In genomic region chr7:71661671-71662224, GRCh38 we compare ENCODE assay signal across 27 cellular contexts.
DNase-seq lines count a peak whose midpoint lies in the region; ATAC-seq, FAIRE-seq and TF ChIP-seq lines count a peak whose summit lies in the region.
"Had no signal": no experiment of that assay in that cellular context is flagged by ENCODE, and none has a peak within 500 bp of the region (broad histone marks: within the 10 kb centered on the region; RNA-seq: fewer than 3 reads in every experiment).

No MANE protein-coding gene starts in this region.

- H2BK12ac ChIP-seq in H1 (ENCODE audit: low read depth, low read length): peak overlapping the region; percentile 23; the same call in 1 of the 2 replicates
- no peak overlapping the region for H2BK12ac ChIP-seq in neuronal stem cell (ENCODE audit: low read length)

- no peak overlapping the region for H3K27ac Mint-ChIP-seq in activated CD8-positive, alpha-beta T cell treated with anti-CD3 and anti-CD28 coated beads, Interleukin-2, amount 10 ng/mL, durations not matched to agents 7 days and 5 days
- H3K27ac Mint-ChIP-seq: CD4-positive, alpha-beta memory T cell; GM23338; HFFc6 had no signal

- no peak overlapping the region for H4K8ac ChIP-seq in H1 (ENCODE audit: extremely low read depth, insufficient read depth, low read length)
- no peak overlapping the region for H4K8ac ChIP-seq in neuronal stem cell (ENCODE audit: low read depth, low read length)

- no peak overlapping the region for H3K27ac ChIP-seq in H1 (ENCODE audit: low read depth, low read length)
- H3K27ac ChIP-seq in neuronal stem cell (replicated peaks; ENCODE audit: low read length): no peak overlapping the region
- H3K27ac ChIP-seq in dorsolateral prefrontal cortex: peak overlapping the region in 1 of 59 donors; percentile 8
- H3K27ac ChIP-seq: A549 had no signal

- TF ChIP-seq POLR2A in H1 (IDR thresholded peaks at IDR 0.05; ENCODE audit: control extremely low read depth in 1 of 2, low read depth in 2 of 2, low read length in 2 of 2) (no peak), erythroblast (IDR thresholded peaks at IDR 0.05; ENCODE audit: low read length) (no peak)

- FAIRE-seq in H1 (lab: Jason Lieb, UNC): no peak
- FAIRE-seq: A549, HTR-8/SVneo, K562 had no signal

- H4K91ac ChIP-seq in H1 (replicated peaks; ENCODE audit: insufficient read length, low read length) (no peak overlapping the region), neuronal stem cell (ENCODE audit: low read depth, low read length, poor library complexity) (no peak overlapping the region)

- no peak overlapping the region for H2AFZ ChIP-seq in H1 (ENCODE audit: low read length)
- H2AFZ ChIP-seq in neuronal stem cell (ENCODE audit: low read length): no peak overlapping the region
- H2AFZ ChIP-seq: GM23338 had no signal

- H3K79me1 ChIP-seq in H1 (ENCODE audit: low read depth, low read length) (no peaks in the 10 kb centered on the region; the same call in 1 of the 2 replicates), neuronal stem cell (ENCODE audit: low read depth, low read length) (no peaks in the 10 kb centered on the region)

- no peak for TF ChIP-seq EP300 in H1 (IDR thresholded peaks at IDR 0.05; ENCODE audit: borderline replicate concordance in 1 of 2, low read depth in 2 of 2, low read length in 2 of 2)

- no peak overlapping the region for H3K4me2 ChIP-seq in H1 (ENCODE audit: insufficient read depth in 1 of 2, low read depth in 2 of 2, low read length in 2 of 2)
- no peak overlapping the region for H3K4me2 ChIP-seq in neuronal stem cell (ENCODE audit: insufficient read depth, low read length, poor library complexity, severe bottlenecking)
- H3K4me2 ChIP-seq: A549, GM23338, SK-N-SH had no signal

- TF ChIP-seq RAD21 in H1 (IDR thresholded peaks at IDR 0.05 in 1 of 2, conservative IDR thresholded peaks at IDR 0.05 in 1 of 2; ENCODE audit: low read depth in 2 of 2, low read length in 2 of 2): no peak

- H3K27me3 ChIP-seq in H1 (replicated peaks in 1 of 4; ENCODE audit: control insufficient read depth in 3 of 4, extremely low read depth in 1 of 4, insufficient read depth in 3 of 4, low read length in 3 of 4) (no peaks in the 10 kb centered on the region), neuronal stem cell (ENCODE audit: control insufficient read depth in 3 of 3, insufficient read depth in 3 of 3, low read depth in 1 of 3, low read length in 3 of 3) (no peaks in the 10 kb centered on the region), dorsolateral prefrontal cortex (no peaks in the 10 kb centered on the region)

- WGBS in H1 (ENCODE audit: extremely low coverage in 1 of 2, insufficient coverage in 1 of 2, insufficient read length in 1 of 2, insufficient replicate concordance in 2 of 2, low coverage in 1 of 2, low lambda C conversion rate in 2 of 2, missing lambda C conversion rate in 1 of 2), 2 experiments: 75% methylated on average over 1 of the region's 1 CpG; no CpG with 5 or more reads in 1 of the 2 experiments
- no CpG with 5 or more reads among the region's 1 CpG for WGBS in neuronal stem cell (ENCODE audit: extremely low coverage in 2 of 2, insufficient read length in 2 of 2, insufficient replicate concordance in 1 of 2), 2 donors

- no peaks in the 10 kb centered on the region for H3K27me3 Mint-ChIP-seq in activated CD8-positive, alpha-beta T cell treated with anti-CD3 and anti-CD28 coated beads, Interleukin-2, amount 10 ng/mL, durations not matched to agents 7 days and 5 days (ENCODE audit: low read depth)
- H3K27me3 Mint-ChIP-seq: CD4-positive, alpha-beta memory T cell had no signal

- CTCF ChIA-PET in H1 (lab: Charles Lee; ENCODE audit: partially characterized antibody): interaction anchor here (0.6 to 3.5 kb wide), 2 partner anchors 10 to 395 kb away, joined by 3 to 14 read pairs; no protein-coding TSS in a partner anchor
- CTCF ChIA-PET in activated CD8-positive, alpha-beta T cell treated with anti-CD3 and anti-CD28 coated beads, Interleukin-2, amount 10 ng/mL, durations not matched to agents 7 days and 5 days (lab: Charles Lee): no interaction called here

- H2AK5ac ChIP-seq in H1 (ENCODE audit: low read depth, low read length) (no peak overlapping the region), neuronal stem cell (ENCODE audit: low read depth, low read length) (no peak overlapping the region)

- H3K4me1 Mint-ChIP-seq in activated CD8-positive, alpha-beta T cell treated with anti-CD3 and anti-CD28 coated beads, Interleukin-2, amount 10 ng/mL, durations not matched to agents 7 days and 5 days (ENCODE audit: low read depth): no peaks in the 10 kb centered on the region
- H3K4me1 Mint-ChIP-seq: CD4-positive, alpha-beta memory T cell; GM23338 had no signal

- H3K9me3 Mint-ChIP-seq in activated CD8-positive, alpha-beta T cell treated with anti-CD3 and anti-CD28 coated beads, Interleukin-2, amount 10 ng/mL, durations not matched to agents 7 days and 5 days (ENCODE audit: insufficient read depth): no peaks in the 10 kb centered on the region

- DNase-seq in NCI-H524 treated with DMSO at 0.1 percent for 48 hours (lab: John Stamatoyannopoulos, UW): peak; percentile 49
- DNase-seq in H1 (ENCODE audit: low read depth in 1 of 2, low spot score in 2 of 2): no peak
- DNase-seq in left cardiac atrium: no peak
- DNase-seq in neuronal stem cell (ENCODE audit: low spot score): no peak
- DNase-seq in dorsolateral prefrontal cortex: no peak
- DNase-seq in erythroblast (lab: John Stamatoyannopoulos, UW): no peak
- DNase-seq in activated CD8-positive, alpha-beta T cell treated with anti-CD3 and anti-CD28 coated beads, Interleukin-2, amount 10 ng/mL, durations not matched to agents 7 days and 5 days: no peak
- DNase-seq: C1 segment of cervical spinal cord; CD4-positive, alpha-beta memory T cell; COR-L47; DMS53; HFFc6; Kasumi-1; MV-4-11; NCI-H1105; NCI-H146; NCI-H1930; NCI-H2107; NCI-H446; NCI-H526 treated with DMSO at 0.1 percent for 48 hours; SK-N-SH had no signal

- H3K4me1 ChIP-seq in H1 (replicated peaks in 1 of 4; ENCODE audit: control insufficient read depth in 3 of 4, insufficient read depth in 4 of 4, low read length in 3 of 4): no peaks in the 10 kb centered on the region
- peaks cover 0 to 3% of the 10 kb centered on the region in 2 donors for H3K4me1 ChIP-seq in neuronal stem cell (ENCODE audit: control insufficient read depth in 2 of 2, insufficient read depth in 1 of 2, low read depth in 1 of 2, low read length in 2 of 2)
- H3K4me1 ChIP-seq: A549, HAP-1 had no signal

- H2BK5ac ChIP-seq in H1 (ENCODE audit: low read depth, low read length) (no peak overlapping the region), neuronal stem cell (ENCODE audit: low read length) (peak overlapping the region; percentile 21)

- H3K14ac ChIP-seq in H1 (ENCODE audit: insufficient read length) (no peak overlapping the region), neuronal stem cell (ENCODE audit: low read length) (no peak overlapping the region)

- H2BK15ac ChIP-seq in H1 (ENCODE audit: low read length) (no peak overlapping the region; the same call in 1 of the 2 replicates), neuronal stem cell (ENCODE audit: low read length) (no peak overlapping the region)

- H3K56ac ChIP-seq in H1 (replicated peaks; ENCODE audit: insufficient read length, low read depth, low read length): no peak overlapping the region

- no peaks in the 10 kb centered on the region for H4K20me1 ChIP-seq in H1 (replicated peaks in 1 of 2; ENCODE audit: control insufficient read depth in 1 of 2, insufficient read depth in 2 of 2, low read length in 2 of 2)

- ATAC-seq in left cardiac atrium: peak; percentile 42 to 65
- ATAC-seq in GM19035 (IDR thresholded peaks at IDR 0.05; ENCODE audit: unreplicated experiment): no peak
- no peak for ATAC-seq in activated CD8-positive, alpha-beta T cell treated with anti-CD3 and anti-CD28 coated beads, Interleukin-2, amount 10 ng/mL, durations not matched to agents 7 days and 5 days
- ATAC-seq: A549, GM23338, K562 had no signal

- no peak for TF ChIP-seq CTCF in H1 (IDR thresholded peaks at IDR 0.05; ENCODE audit: control extremely low read depth in 1 of 3, insufficient read depth in 1 of 3, low read depth in 1 of 3, low read length in 3 of 3)
- no peak for TF ChIP-seq CTCF in dorsolateral prefrontal cortex (IDR thresholded peaks at IDR 0.05 in 54 of 56, conservative IDR thresholded peaks at IDR 0.05 in 2 of 56; ENCODE audit: low read depth in 1 of 56, partially characterized antibody in 56 of 56)

- no peaks in the 10 kb centered on the region for H3K36me3 Mint-ChIP-seq in activated CD8-positive, alpha-beta T cell treated with anti-CD3 and anti-CD28 coated beads, Interleukin-2, amount 10 ng/mL, durations not matched to agents 7 days and 5 days (ENCODE audit: low read depth)
- H3K36me3 Mint-ChIP-seq: CD4-positive, alpha-beta memory T cell had no signal

- no peaks in the 10 kb centered on the region for H3K79me2 ChIP-seq in H1 (ENCODE audit: control insufficient read depth in 1 of 2, insufficient read depth in 2 of 2, low read length in 2 of 2)

- no peak overlapping the region for H3K4me3 Mint-ChIP-seq in activated CD8-positive, alpha-beta T cell treated with anti-CD3 and anti-CD28 coated beads, Interleukin-2, amount 10 ng/mL, durations not matched to agents 7 days and 5 days
- H3K4me3 Mint-ChIP-seq: CD4-positive, alpha-beta memory T cell; GM23338; HFFc6 had no signal

- H3K9me3 ChIP-seq in H1 (ENCODE audit: insufficient read depth in 2 of 2, low read depth in 1 of 2, low read length in 1 of 2) (no peaks in the 10 kb centered on the region), neuronal stem cell (replicated peaks in 1 of 2; ENCODE audit: control insufficient read depth in 2 of 2, insufficient read depth in 1 of 2, low read depth in 1 of 2, low read length in 2 of 2) (peaks cover 4 to 17% of the 10 kb centered on the region in 2 donors)
- H3K9me3 ChIP-seq: A549, HAP-1 had no signal

- intact Hi-C loops in left cardiac atrium (cut with DNase I) (no loop called here), dorsolateral prefrontal cortex (cut with DNase I) (no loop called here)

- no peak overlapping the region for H3K4ac ChIP-seq in H1 (replicated peaks; ENCODE audit: insufficient read length, low read depth, low read length)
- H3K4ac ChIP-seq in neuronal stem cell (ENCODE audit: low read length): no peak overlapping the region

- H3K36me3 ChIP-seq in H1 (ENCODE audit: control insufficient read depth in 2 of 4, insufficient read depth in 4 of 4, low read length in 3 of 4) (no peaks in the 10 kb centered on the region; a peak in 1 of 8 replicates), neuronal stem cell (replicated peaks in 1 of 2; ENCODE audit: control insufficient read depth in 2 of 2, insufficient read depth in 2 of 2, low read length in 2 of 2) (no peaks in the 10 kb centered on the region)
- H3K36me3 ChIP-seq: HAP-1 had no signal

- POLR2A ChIA-PET in H1 (lab: Charles Lee; ENCODE audit: partially characterized antibody): no interaction called here
- POLR2A ChIA-PET in activated CD8-positive, alpha-beta T cell treated with anti-CD3 and anti-CD28 coated beads, Interleukin-2, amount 10 ng/mL, durations not matched to agents 7 days and 5 days (lab: Charles Lee): no interaction called here

- H3K9ac ChIP-seq in H1 (replicated peaks in 1 of 4; ENCODE audit: extremely low read depth in 1 of 4, low read depth in 3 of 4, low read length in 3 of 4) (no peak overlapping the region; a peak in 1 of 7 replicates), neuronal stem cell (ENCODE audit: low read depth, low read length, poor library complexity) (no peak overlapping the region)
- H3K9ac ChIP-seq: SK-N-SH had no signal

- H2BK120ac ChIP-seq in H1 (replicated peaks; ENCODE audit: low read depth, low read length) (no peak overlapping the region), neuronal stem cell (ENCODE audit: low read depth, low read length) (no peak overlapping the region)

- H3K18ac ChIP-seq in H1 (ENCODE audit: extremely low read depth, low read length) (no peak overlapping the region; the same call in none of the 2 replicates), neuronal stem cell (ENCODE audit: low read length) (no peak overlapping the region)

- H3K4me3 ChIP-seq in H1 (ENCODE audit: extremely low read depth in 1 of 4, insufficient read depth in 2 of 4, low read depth in 3 of 4, low read length in 4 of 4) (no peak overlapping the region), neuronal stem cell (ENCODE audit: low read length in 2 of 2) (no peak overlapping the region), dorsolateral prefrontal cortex (no peak overlapping the region)
- H3K4me3 ChIP-seq: A549, GM23338, HAP-1, K562 had no signal

- H4K5ac ChIP-seq in H1 (ENCODE audit: insufficient read length, low read depth, low read length): no peak overlapping the region

- no peak overlapping the region for H2BK20ac ChIP-seq in H1 (ENCODE audit: low read length)

- H3K23me2 ChIP-seq in H1 (ENCODE audit: low read depth, low read length): no peaks in the 10 kb centered on the region

- H3K23ac ChIP-seq in H1 (ENCODE audit: insufficient read length) (no peak overlapping the region), neuronal stem cell (ENCODE audit: low read depth, low read length, poor library complexity) (no peak overlapping the region)

Comparison
In these comparisons a context has a peak if more than half of its experiments do, and no peak if none do; other contexts are left out.
1. ATAC-seq: peak in left cardiac atrium (2 of 2); none in GM19035 (single experiment) and activated CD8-positive, alpha-beta T cell treated with anti-CD3 and anti-CD28 coated beads, Interleukin-2, amount 10 ng/mL, durations not matched to agents 7 days and 5 days (single experiment).